Comparison of ENCODE assay signal across 6 cellular contexts in genomic region chr12:5861426-5861825, GRCh38.
"Had no signal": no experiment of that assay in that cellular context is flagged by ENCODE, and none has a peak within 500 bp of the region (broad histone marks: within the 10 kb centered on the region; RNA-seq: fewer than 3 reads in every experiment).

No MANE protein-coding gene starts in this region.

- H3K4me3 ChIP-seq: K562 had no signal

- H3K27ac ChIP-seq: HL-60 had no signal

- DNase-seq: IMR-90, KBM-7 had no signal

- ATAC-seq: HepG2, K562 had no signal

- FAIRE-seq: HepG2, HTR-8/SVneo, K562 had no signal
